16 cellular contexts compared by ENCODE assay signal in the genomic region with DNA sequence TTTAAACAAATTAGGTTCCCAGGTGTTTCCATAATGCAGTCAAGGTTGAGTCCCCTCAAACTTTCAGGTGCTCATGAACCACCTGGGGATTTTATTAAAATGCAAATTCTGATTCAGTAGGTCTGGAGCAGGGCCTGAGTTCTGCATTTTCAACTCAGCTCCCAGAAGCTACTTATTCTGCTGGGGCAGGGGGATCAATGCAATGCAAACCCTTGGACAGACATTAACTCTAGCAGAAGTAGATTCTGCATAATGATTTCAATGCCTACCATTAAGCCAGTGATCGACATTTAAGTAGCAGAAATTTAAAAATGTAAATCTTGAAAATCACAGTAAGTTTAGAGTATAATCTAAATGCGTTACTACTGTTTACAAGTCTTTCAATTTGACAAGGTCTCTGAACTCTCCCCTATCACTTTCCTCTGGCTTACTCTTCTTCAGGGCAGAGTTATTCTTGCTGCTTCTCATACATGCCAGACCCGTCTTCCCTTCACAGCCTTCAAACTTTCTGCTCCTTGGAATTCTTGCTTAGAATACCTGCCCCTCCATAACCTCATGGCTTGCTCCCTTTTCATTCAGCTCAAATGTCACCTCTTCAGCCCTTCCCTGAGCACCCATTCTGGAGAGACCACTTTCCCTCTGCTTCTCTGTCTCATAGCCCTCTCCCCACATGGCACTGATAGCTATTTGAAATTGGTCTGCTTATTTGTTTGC. TPM values are rescaled to one million over a fixed set of nuclear protein-coding genes. Genes with fewer than 3 reads are reported as not detected.
"Had no signal": no experiment of that assay in that cellular context is flagged by ENCODE, and none has a peak within 500 bp of the region (broad histone marks: within the 10 kb centered on the region; RNA-seq: fewer than 3 reads in every experiment).

No MANE protein-coding gene starts in this region.

- H3K4me3 ChIP-seq: colonic mucosa, left ventricle myocardium inferior, thyroid gland, uterus had no signal

- H3K27me3 ChIP-seq: colonic mucosa, neutrophil, thyroid gland, uterus had no signal

- H3K36me3 ChIP-seq: colonic mucosa, left ventricle myocardium inferior, neutrophil, thyroid gland, uterus had no signal

- FAIRE-seq: islet of Langerhans had no signal

- H3K4me1 ChIP-seq: colonic mucosa, left ventricle myocardium inferior, thyroid gland, uterus had no signal

- ATAC-seq: right cardiac atrium; stimulated activated effector memory CD8-positive, alpha-beta T cell treated with anti-CD3 and anti-CD28 coated beads, Interleukin-12 subunit alpha, Interleukin-12 subunit beta, amount 100 ng/mL, for 72 hours had no signal

- H3K27ac ChIP-seq: colonic mucosa, left ventricle myocardium inferior, neutrophil, thyroid gland, uterus had no signal

- H3K9me3 ChIP-seq: colonic mucosa, left ventricle myocardium inferior, neutrophil, thyroid gland, uterus had no signal

- DNase-seq: activated B cell treated with CpG ODN at 0.5 μM for 24 hours; activated CD4-positive, alpha-beta T cell treated with anti-CD3 and anti-CD28 coated beads, Interleukin-2, amount 10 ng/mL, durations not matched to agents 24 days and 14 days; activated naive CD4-positive, alpha-beta T cell treated with Interleukin-2 at 50 U/mL for 16 hours; colonic mucosa; effector CD8-positive, alpha-beta T cell; left ventricle myocardium inferior; right cardiac atrium; thyroid gland; uterus had no signal

RNA-seq across cellular contexts. Expression of gene DPPA4, which starts 19.3 kb away (rescaled TPM):
- total RNA-seq: activated CD4-positive, alpha-beta T cell treated with anti-CD3 and anti-CD28 coated beads, Interleukin-2, amount 10 ng/mL, durations not matched to agents 24 days and 14 days; cardiac septum; epithelial cell of proximal tubule; left ventricle myocardium inferior; mesenteric fat pad; posterior vena cava; thyroid gland had no signal
- polyA plus RNA-seq: right cardiac atrium had no signal

RNA-seq across cellular contexts. Expression of gene DPPA2, which starts 40.3 kb away (rescaled TPM):
- total RNA-seq: activated B cell treated with CpG ODN at 0.5 μM for 24 hours; activated CD4-positive, alpha-beta T cell treated with anti-CD3 and anti-CD28 coated beads, Interleukin-2, amount 10 ng/mL, durations not matched to agents 24 days and 14 days; cardiac septum; colonic mucosa; epithelial cell of proximal tubule; left ventricle myocardium inferior; mesenteric fat pad; posterior vena cava; right cardiac atrium; thyroid gland; uterus had no signal
- polyA plus RNA-seq: right cardiac atrium had no signal
